ENCODE assay signal across 9 cellular contexts in genomic region chr13:59112375-59112774, GRCh38.
DNase-seq lines count a peak whose midpoint lies in the region; ATAC-seq, FAIRE-seq and TF ChIP-seq lines count a peak whose summit lies in the region.
"Had no signal": no experiment of that assay in that cellular context is flagged by ENCODE, and none has a peak within 500 bp of the region (broad histone marks: within the 10 kb centered on the region; RNA-seq: fewer than 3 reads in every experiment).

No MANE protein-coding gene starts in this region.

- H3K4me3 ChIP-seq in SJCRH30 (no peak overlapping the region), fibroblast of pulmonary artery (replicated peaks; ENCODE audit: low read depth, low read length) (peak overlapping the region; percentile 4), kidney (ENCODE audit: low read length in 2 of 2) (no peak overlapping the region)
- no peak overlapping the region for H3K4me3 ChIP-seq in CD4-positive, alpha-beta memory T cell (ENCODE audit: low read length in 2 of 2)

- H3K9me3 ChIP-seq in SJCRH30 (replicated peaks) (no peaks in the 10 kb centered on the region), kidney (ENCODE audit: control insufficient read depth in 1 of 2, low read length in 2 of 2) (no peaks in the 10 kb centered on the region)
- no peaks in the 10 kb centered on the region for H3K9me3 ChIP-seq in CD4-positive, alpha-beta memory T cell (ENCODE audit: control insufficient read depth in 1 of 2, low read length in 2 of 2)

- no peak overlapping the region for H3K27ac Mint-ChIP-seq in CD4-positive, alpha-beta memory T cell
- H3K27ac Mint-ChIP-seq: activated CD4-positive, alpha-beta T cell treated with anti-CD3 and anti-CD28 coated beads, Interleukin-2, amount 10 ng/mL, durations not matched to agents 24 days and 14 days had no signal

- intact Hi-C loops in kidney (cut with DNase I) = no loop called here
- intact Hi-C loops in CD4-positive, alpha-beta memory T cell (cut with micrococcal nuclease) = no loop called here

- H3K36me3 ChIP-seq in SJCRH30 (no peaks in the 10 kb centered on the region), kidney (ENCODE audit: control insufficient read depth in 1 of 2, insufficient read depth in 2 of 2, low read length in 2 of 2) (no peaks in the 10 kb centered on the region)
- H3K36me3 ChIP-seq in CD4-positive, alpha-beta memory T cell (ENCODE audit: insufficient read depth, low read length) = no peaks in the 10 kb centered on the region

- no peaks in the 10 kb centered on the region for H3K36me3 Mint-ChIP-seq in CD4-positive, alpha-beta memory T cell

- H3K27ac ChIP-seq in SJCRH30 (no peak overlapping the region), kidney (ENCODE audit: low read depth in 2 of 2, low read length in 2 of 2) (no peak overlapping the region)
- no peak overlapping the region for H3K27ac ChIP-seq in CD4-positive, alpha-beta memory T cell (ENCODE audit: low read depth, low read length)

- no peaks in the 10 kb centered on the region for H3K27me3 ChIP-seq in SJCRH30
- H3K27me3 ChIP-seq in CD4-positive, alpha-beta memory T cell (ENCODE audit: insufficient read depth, low read length) = no peaks in the 10 kb centered on the region

- no peak for DNase-seq in H54 (ENCODE audit: insufficient read length, low spot score)
- peak; percentile 20 to 42 for DNase-seq in SJCRH30
- peak; percentile 98 for DNase-seq in fibroblast of pulmonary artery (ENCODE audit: low read depth)
- DNase-seq in pons (ENCODE audit: low spot score) = peak; percentile 90
- DNase-seq in NCI-H2029 treated with DMSO at 0.1 percent for 48 hours (lab: John Stamatoyannopoulos, UW) = no peak
- no peak for DNase-seq in kidney
- DNase-seq in CD4-positive, alpha-beta memory T cell = no peak
- DNase-seq: activated CD4-positive, alpha-beta T cell treated with anti-CD3 and anti-CD28 coated beads, Interleukin-2, amount 10 ng/mL, durations not matched to agents 24 days and 14 days had no signal

- H3K4me1 ChIP-seq in SJCRH30 (no peaks in the 10 kb centered on the region), kidney (ENCODE audit: control insufficient read depth in 1 of 2, insufficient read depth in 1 of 2, low read depth in 1 of 2, low read length in 2 of 2) (no peaks in the 10 kb centered on the region)
- H3K4me1 ChIP-seq in CD4-positive, alpha-beta memory T cell (ENCODE audit: insufficient read depth, low read length) = no peaks in the 10 kb centered on the region

- FAIRE-seq in H54 (lab: Jason Lieb, UNC) (peak; percentile 86), kidney (lab: Jason Lieb, UNC) (no peak)

- POLR2A ChIA-PET in CD4-positive, alpha-beta memory T cell (lab: Charles Lee; ENCODE audit: partially characterized antibody) = no interaction called here

- ATAC-seq in HG02763 (IDR thresholded peaks at IDR 0.05; ENCODE audit: unreplicated experiment) = no peak

- H3K4me1 Mint-ChIP-seq in CD4-positive, alpha-beta memory T cell = no peaks in the 10 kb centered on the region
- H3K4me1 Mint-ChIP-seq: activated CD4-positive, alpha-beta T cell treated with anti-CD3 and anti-CD28 coated beads, Interleukin-2, amount 10 ng/mL, durations not matched to agents 24 days and 14 days had no signal

- no peak overlapping the region for H3K4me3 Mint-ChIP-seq in CD4-positive, alpha-beta memory T cell
- H3K4me3 Mint-ChIP-seq: activated CD4-positive, alpha-beta T cell treated with anti-CD3 and anti-CD28 coated beads, Interleukin-2, amount 10 ng/mL, durations not matched to agents 24 days and 14 days had no signal

- no peak overlapping the region for H3K9ac ChIP-seq in kidney (ENCODE audit: low read length in 2 of 2)

- no peak for TF ChIP-seq POLR2A in H54 (IDR thresholded peaks at IDR 0.05; ENCODE audit: low read depth, low read length)

- H3K27me3 Mint-ChIP-seq in CD4-positive, alpha-beta memory T cell = no peaks in the 10 kb centered on the region
- H3K27me3 Mint-ChIP-seq: activated CD4-positive, alpha-beta T cell treated with anti-CD3 and anti-CD28 coated beads, Interleukin-2, amount 10 ng/mL, durations not matched to agents 24 days and 14 days had no signal

- peaks cover 0 to 4% (median 0%) of the 10 kb centered on the region in 8 donors for H3K9me3 Mint-ChIP-seq in CD4-positive, alpha-beta memory T cell
- H3K9me3 Mint-ChIP-seq: activated CD4-positive, alpha-beta T cell treated with anti-CD3 and anti-CD28 coated beads, Interleukin-2, amount 10 ng/mL, durations not matched to agents 24 days and 14 days had no signal

- TF ChIP-seq CTCF in fibroblast of pulmonary artery (IDR thresholded peaks at IDR 0.05; ENCODE audit: low read length, missing control alignments) (no peak), kidney (IDR thresholded peaks at IDR 0.05; ENCODE audit: borderline replicate concordance, extremely low read depth, insufficient read depth) (no peak)

- CTCF ChIA-PET in CD4-positive, alpha-beta memory T cell (lab: Charles Lee; ENCODE audit: partially characterized antibody) = no interaction called here

Comparison
In these comparisons a context has a peak if more than half of its experiments do, and no peak if none do; other contexts are left out.
1. DNase-seq: peak in SJCRH30 (2 of 2), fibroblast of pulmonary artery (single experiment) and pons (single experiment); none in H54 (single experiment), NCI-H2029 treated with DMSO at 0.1 percent for 48 hours (single experiment), kidney (single experiment) and CD4-positive, alpha-beta memory T cell (0 of 5).